ENCODE assay signal across 14 cellular contexts in the genomic region with DNA sequence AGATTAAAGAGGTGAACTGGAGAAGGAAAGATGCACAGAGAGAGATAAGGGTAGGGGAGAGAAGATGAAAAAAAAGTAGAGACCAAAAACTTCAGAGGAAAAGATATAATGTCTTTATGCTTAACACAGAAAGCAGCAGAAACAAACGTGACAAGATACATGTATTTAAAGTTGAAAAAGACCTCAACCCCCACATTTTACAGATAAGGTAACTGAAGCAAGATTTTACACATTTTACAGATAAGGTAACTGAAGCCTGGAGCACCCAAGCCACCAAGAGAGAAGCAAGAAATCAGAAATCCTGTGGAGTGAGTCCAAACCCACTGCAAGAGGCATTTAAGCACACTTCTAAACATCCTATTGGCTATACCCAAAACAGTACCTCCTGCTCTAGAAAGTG.
"Had no signal": no experiment of that assay in that cellular context is flagged by ENCODE, and none has a peak within 500 bp of the region (broad histone marks: within the 10 kb centered on the region; RNA-seq: fewer than 3 reads in every experiment).

No MANE protein-coding gene starts in this region.

- H3K27ac Mint-ChIP-seq: immature natural killer cell; naive B cell; stimulated activated effector memory CD8-positive, alpha-beta T cell treated with anti-CD3 and anti-CD28 coated beads, Interleukin-12 subunit alpha, Interleukin-12 subunit beta, amount 100 ng/mL, for 72 hours had no signal

- H3K4me3 Mint-ChIP-seq: immature natural killer cell; naive B cell; stimulated activated effector memory CD8-positive, alpha-beta T cell treated with anti-CD3 and anti-CD28 coated beads, Interleukin-12 subunit alpha, Interleukin-12 subunit beta, amount 100 ng/mL, for 72 hours had no signal

- H3K4me1 Mint-ChIP-seq: immature natural killer cell; naive B cell; stimulated activated effector memory CD8-positive, alpha-beta T cell treated with anti-CD3 and anti-CD28 coated beads, Interleukin-12 subunit alpha, Interleukin-12 subunit beta, amount 100 ng/mL, for 72 hours had no signal

- DNase-seq: activated CD8-positive, alpha-beta memory T cell treated with anti-CD3 and anti-CD28 coated beads, Interleukin-2, amount 50 U/mL, for 48 hours; activated gamma-delta T cell treated with Interleukin-2 at 50 U/mL for 16 hours; immature natural killer cell; left cardiac atrium; naive B cell; occipital lobe; psoas muscle; right lobe of liver; SJCRH30; substantia nigra; T-helper 9 cell; transverse colon had no signal

- ATAC-seq: left cardiac atrium; psoas muscle; right lobe of liver; stimulated activated effector memory CD8-positive, alpha-beta T cell treated with anti-CD3 and anti-CD28 coated beads, Interleukin-12 subunit alpha, Interleukin-12 subunit beta, amount 100 ng/mL, for 72 hours had no signal

- H3K9me3 ChIP-seq: esophagus muscularis mucosa, psoas muscle, right lobe of liver, SJCRH30, transverse colon had no signal

- H3K27me3 Mint-ChIP-seq: naive B cell had no signal

- H3K27ac ChIP-seq: esophagus muscularis mucosa, psoas muscle, right lobe of liver, SJCRH30, transverse colon had no signal

- H3K36me3 Mint-ChIP-seq: immature natural killer cell, naive B cell had no signal

- H3K9me3 Mint-ChIP-seq: immature natural killer cell; naive B cell; stimulated activated effector memory CD8-positive, alpha-beta T cell treated with anti-CD3 and anti-CD28 coated beads, Interleukin-12 subunit alpha, Interleukin-12 subunit beta, amount 100 ng/mL, for 72 hours had no signal
